ENCODE assay signal across 11 cellular contexts in the genomic region with DNA sequence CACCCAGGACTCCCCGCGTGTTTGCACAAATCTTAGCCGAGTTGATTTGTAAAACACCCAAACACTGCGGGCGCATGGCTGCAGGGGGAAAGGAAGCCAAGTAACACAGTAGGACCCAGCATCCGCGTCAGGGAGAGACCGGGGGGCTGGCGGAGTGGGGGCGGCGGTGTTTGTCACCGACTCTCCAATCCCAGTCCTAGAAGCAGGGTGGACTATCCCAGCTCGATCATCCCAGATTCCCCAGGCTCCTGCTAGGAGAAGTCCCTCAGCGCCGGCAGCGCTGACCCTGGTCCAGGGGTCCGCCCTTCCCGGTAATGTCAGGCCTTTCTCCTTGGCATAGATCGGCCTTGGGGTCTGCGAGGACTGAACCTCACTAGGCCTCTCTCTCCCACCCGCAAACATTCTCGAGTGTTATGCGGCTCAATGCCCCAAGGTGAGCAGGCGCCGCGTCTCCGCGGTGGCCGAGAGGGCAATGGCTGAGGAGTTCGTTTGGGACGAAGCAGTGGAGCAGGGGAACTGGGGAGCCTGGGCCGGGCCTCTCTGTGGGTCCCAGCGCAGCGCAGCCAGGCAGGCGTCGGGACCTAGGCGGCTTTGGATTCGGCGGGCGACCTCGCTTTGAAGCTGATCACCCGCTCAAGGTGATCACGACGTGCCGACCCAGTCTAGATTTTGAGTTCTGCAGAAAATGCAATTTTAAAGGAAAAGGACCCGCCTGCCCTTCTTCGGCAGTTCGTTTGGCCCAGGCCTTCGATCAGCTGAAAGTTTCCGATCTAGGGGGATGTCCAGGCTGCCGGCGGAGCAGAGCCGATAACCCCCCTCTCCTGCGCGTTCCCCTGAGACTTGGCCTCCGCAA. TPM values are rescaled to one million over a fixed set of nuclear protein-coding genes. Genes with fewer than 3 reads are reported as not detected.
DNase-seq lines count a peak whose midpoint lies in the region; ATAC-seq, FAIRE-seq and TF ChIP-seq lines count a peak whose summit lies in the region.
"Had no signal": no experiment of that assay in that cellular context is flagged by ENCODE, and none has a peak within 500 bp of the region (broad histone marks: within the 10 kb centered on the region; RNA-seq: fewer than 3 reads in every experiment).

No MANE protein-coding gene starts in this region.

- in situ Hi-C loops in transverse colon (cut with MboI; ENCODE audit: low pct_ligation_motif_present in 1 of 4, low pct_unique_long_range_greater_than_20kb in 1 of 4, low sequenced_read_pairs in 3 of 4) = loop anchor here (10.0 to 25.0 kb wide), 2 partner anchors 299 to 447 kb away; a partner anchor contains a TSS

- FAIRE-seq in astrocyte (lab: Jason Lieb, UNC) = no peak

- H3K79me2 ChIP-seq in astrocyte (ENCODE audit: insufficient read depth, low read length) = no peaks in the 10 kb centered on the region

- TF ChIP-seq CTCF in astrocyte (IDR thresholded peaks at IDR 0.05; ENCODE audit: insufficient read depth, low read depth, low read length) (no peak), transverse colon (IDR thresholded peaks at IDR 0.05) (no peak), foreskin keratinocyte (conservative IDR thresholded peaks at IDR 0.05) (no peak)

- peaks cover 10% of the 10 kb centered on the region for H3K4me1 Mint-ChIP-seq in activated naive CD4-positive, alpha-beta T cell treated with anti-CD3 and anti-CD28 coated beads for 36 hours (ENCODE audit: low read depth)
- peaks cover 5% of the 10 kb centered on the region for H3K4me1 Mint-ChIP-seq in astrocyte (ENCODE audit: low read depth, unreplicated experiment)

- CTCF ChIA-PET in activated naive CD4-positive, alpha-beta T cell treated with anti-CD3 and anti-CD28 coated beads for 36 hours (lab: Charles Lee) = interaction anchor here (0.6 to 8.9 kb wide), 8 partner anchors 10 to 297 kb away, joined by 3 to 174 read pairs (median 4); a partner anchor contains a TSS

- H4K20me1 ChIP-seq in astrocyte (ENCODE audit: insufficient read depth, low read length) = peaks cover 16% of the 10 kb centered on the region

- WGBS in mesodermal cell (ENCODE audit: insufficient coverage in 2 of 2), 2 experiments = 2% methylated on average over 50 to 52 of the region's 56 CpGs
- WGBS in transverse colon (ENCODE audit: low coverage in 1 of 2), 2 donors = 13% methylated on average over 50 of the region's 56 CpGs; no CpG with 5 or more reads in 1 of the 2 donors

- no peak for ATAC-seq in foreskin keratinocyte

- TF ChIP-seq EP300 in transverse colon (IDR thresholded peaks at IDR 0.05; ENCODE audit: low read depth) = no peak

- no peaks in the 10 kb centered on the region for H3K9me3 ChIP-seq in astrocyte (ENCODE audit: insufficient read depth, low read depth, low read length)
- no peaks in the 10 kb centered on the region for H3K9me3 ChIP-seq in mesodermal cell (ENCODE audit: control insufficient read depth, low read length)
- no peaks in the 10 kb centered on the region for H3K9me3 ChIP-seq in transverse colon

- H3K4me2 ChIP-seq in astrocyte (ENCODE audit: low read length) = peak overlapping the region; percentile 73

- no peaks in the 10 kb centered on the region for H3K36me3 ChIP-seq in astrocyte (ENCODE audit: insufficient read depth, low read length)
- H3K36me3 ChIP-seq in mesodermal cell (ENCODE audit: control insufficient read depth, insufficient read depth, low read length) = no peaks in the 10 kb centered on the region
- no peaks in the 10 kb centered on the region for H3K36me3 ChIP-seq in transverse colon

- intact Hi-C loops in activated naive CD4-positive, alpha-beta T cell treated with anti-CD3 and anti-CD28 coated beads for 36 hours (cut with micrococcal nuclease) = loop anchor here (10.0 kb wide), 1 partner anchor 379 kb away; a partner anchor contains a TSS
- intact Hi-C loops in transverse colon (cut with DNase I; ENCODE audit: low total_unique reads) = loop anchor here (2.0 kb wide), 1 partner anchor 301 kb away; no protein-coding TSS in a partner anchor

- peaks cover 56% of the 10 kb centered on the region for H3K27me3 Mint-ChIP-seq in activated naive CD4-positive, alpha-beta T cell treated with anti-CD3 and anti-CD28 coated beads for 36 hours (ENCODE audit: low read depth)
- peaks cover 76% of the 10 kb centered on the region for H3K27me3 Mint-ChIP-seq in astrocyte (ENCODE audit: low read depth, unreplicated experiment)

- H3K4me3 Mint-ChIP-seq in activated naive CD4-positive, alpha-beta T cell treated with anti-CD3 and anti-CD28 coated beads for 36 hours = peak overlapping the region; percentile 68
- H3K4me3 Mint-ChIP-seq in astrocyte (ENCODE audit: unreplicated experiment) = peak overlapping the region; percentile 62

- H3K4me1 ChIP-seq in astrocyte (ENCODE audit: insufficient read depth, low read length) = peaks cover 6% of the 10 kb centered on the region
- H3K4me1 ChIP-seq in mesodermal cell (ENCODE audit: control insufficient read depth, insufficient read depth, low read length, poor library complexity, severe bottlenecking) = no peaks in the 10 kb centered on the region
- peaks cover 16 to 39% (median 24%) of the 10 kb centered on the region in 4 donors for H3K4me1 ChIP-seq in transverse colon
- no peaks in the 10 kb centered on the region for H3K4me1 ChIP-seq in foreskin keratinocyte

- peaks cover 84% of the 10 kb centered on the region for H3K27me3 ChIP-seq in astrocyte (ENCODE audit: insufficient read depth, low read length)
- H3K27me3 ChIP-seq in transverse colon = peaks cover 95% of the 10 kb centered on the region
- peaks cover 87% of the 10 kb centered on the region for H3K27me3 ChIP-seq in foreskin keratinocyte

- no peak for TF ChIP-seq POLR2A in transverse colon (IDR thresholded peaks at IDR 0.05)

- H3K4me3 ChIP-seq in astrocyte (ENCODE audit: insufficient read depth, low read depth, low read length) (no peak overlapping the region), mesodermal cell (ENCODE audit: extremely low read depth, insufficient read depth, low read length, poor library complexity, severe bottlenecking) (peak overlapping the region; percentile 39), transverse colon (peak overlapping the region in 3 of 4 donors; percentile 29 to 55 (median 38))

- H3K27ac Mint-ChIP-seq in activated naive CD4-positive, alpha-beta T cell treated with anti-CD3 and anti-CD28 coated beads for 36 hours = no peak overlapping the region
- H3K27ac Mint-ChIP-seq in astrocyte (ENCODE audit: unreplicated experiment) = peak overlapping the region; percentile 66
- H3K27ac Mint-ChIP-seq: dendritic cell treated with granulocyte-macrophage colony-stimulating factor and Interleukin-4, amounts not matched to agents 40 ng/mL and 50 ng/mL, for 4 days had no signal

- no peak overlapping the region for H3K27ac ChIP-seq in astrocyte (ENCODE audit: low read depth, low read length)
- H3K27ac ChIP-seq in mesodermal cell (ENCODE audit: low read depth, low read length, severe bottlenecking) = no peak overlapping the region
- no peak overlapping the region for H3K27ac ChIP-seq in transverse colon
- no peak overlapping the region for H3K27ac ChIP-seq in foreskin keratinocyte

- DNase-seq in activated naive CD4-positive, alpha-beta T cell treated with anti-CD3 and anti-CD28 coated beads for 36 hours = no peak
- no peak for DNase-seq in activated naive CD4-positive, alpha-beta T cell (lab: John Stamatoyannopoulos, UW)
- DNase-seq in astrocyte (ENCODE audit: low read depth) (no peak), transverse colon (no peak), DMS 273 (lab: John Stamatoyannopoulos, UW; ENCODE audit: unreplicated experiment) (no peak), NCI-H146 treated with DMSO at 0.1 percent for 48 hours (lab: John Stamatoyannopoulos, UW; ENCODE audit: unreplicated experiment) (no peak), foreskin keratinocyte (no peak)
- DNase-seq: DMS79 treated with DMSO at 0.1 percent for 48 hours, HCEC 1CT had no signal

- no peak overlapping the region for H3K9ac ChIP-seq in astrocyte (ENCODE audit: low read length)

- peak overlapping the region; percentile 56 for H2AFZ ChIP-seq in astrocyte (ENCODE audit: low read depth, low read length)

- no peaks in the 10 kb centered on the region for H3K36me3 Mint-ChIP-seq in activated naive CD4-positive, alpha-beta T cell treated with anti-CD3 and anti-CD28 coated beads for 36 hours (ENCODE audit: low read depth)
- no peaks in the 10 kb centered on the region for H3K36me3 Mint-ChIP-seq in astrocyte (ENCODE audit: low read depth, unreplicated experiment)

- no peaks in the 10 kb centered on the region for H3K9me3 Mint-ChIP-seq in activated naive CD4-positive, alpha-beta T cell treated with anti-CD3 and anti-CD28 coated beads for 36 hours
- H3K9me3 Mint-ChIP-seq in astrocyte (ENCODE audit: unreplicated experiment) = peaks cover 4% of the 10 kb centered on the region
- H3K9me3 Mint-ChIP-seq: dendritic cell treated with granulocyte-macrophage colony-stimulating factor and Interleukin-4, amounts not matched to agents 40 ng/mL and 50 ng/mL, for 4 days had no signal

RNA-seq across cellular contexts. Expression of a gene that starts 1.5 kb away (rescaled TPM):
- total RNA-seq in activated naive CD4-positive, alpha-beta T cell treated with anti-CD3 and anti-CD28 coated beads for 36 hours = not detected
- 0.91 and 1.9 TPM in 2 replicates for total RNA-seq in astrocyte
- 1.9 TPM for polyA plus RNA-seq in mesodermal cell (2013, experiment 1 of 2)
- 3.3 TPM for polyA plus RNA-seq in mesodermal cell (2013, experiment 2 of 2)
- 1 to 10 TPM in 1 of 4 donors, under 1 TPM in 3; 0.20 to 1.1 (median 0.58) TPM for total RNA-seq in transverse colon
- total RNA-seq in foreskin keratinocyte = not detected in 2 replicates
- polyA plus RNA-seq in foreskin keratinocyte = not detected in 2 replicates

RNA-seq across cellular contexts. Expression of a gene that starts 14.6 kb away (rescaled TPM):
- total RNA-seq in activated naive CD4-positive, alpha-beta T cell treated with anti-CD3 and anti-CD28 coated beads for 36 hours = 1 to 10 TPM; 6.0 to 6.1 TPM
- total RNA-seq in astrocyte = 20.7 and 21.0 TPM in 2 replicates
- 22.0 TPM for polyA plus RNA-seq in mesodermal cell (2013, experiment 1 of 2)
- polyA plus RNA-seq in mesodermal cell (2013, experiment 2 of 2) = 18.7 TPM
- 10 to 100 TPM; 29.5 to 44.2 (median 33.1) TPM for total RNA-seq in transverse colon
- total RNA-seq in foreskin keratinocyte = 21.0 and 23.8 TPM in 2 replicates
- polyA plus RNA-seq in foreskin keratinocyte = 21.8 and 23.1 TPM in 2 replicates
